ENCODE assay signal across 8 cellular contexts in genomic region chr22:31107206-31108118, GRCh38. TPM values are rescaled to one million over a fixed set of nuclear protein-coding genes. Genes with fewer than 3 reads are reported as not detected.
A peak's percentile ranks its signal among the peaks of the same experiment; 100 is the strongest.
DNase-seq lines count a peak whose midpoint lies in the region; ATAC-seq lines count a peak whose summit lies in the region.

Gene SELENOM, minus strand, starts transcription at chr22:31107568. Its CDS starts 63 bp downstream, at chr22:31107505.

- no peak within 1 kb of the TSS for H3K14ac ChIP-seq in neuronal stem cell (ENCODE audit: low read length)

- no peak within 1 kb of the TSS for H4K91ac ChIP-seq in neuronal stem cell (ENCODE audit: low read depth, low read length, poor library complexity)

- no peak within 1 kb of the TSS for H2BK120ac ChIP-seq in neuronal stem cell (ENCODE audit: low read depth, low read length)

- H2BK5ac ChIP-seq in neuronal stem cell (ENCODE audit: low read length) = peak within 1 kb of the TSS; percentile 69

- peak within 1 kb of the TSS; percentile 76 for H3K23ac ChIP-seq in neuronal stem cell (ENCODE audit: low read depth, low read length, poor library complexity)

- H3K4ac ChIP-seq in neuronal stem cell (ENCODE audit: low read length) = no peak within 1 kb of the TSS

- no peak within 1 kb of the TSS for H4K8ac ChIP-seq in neuronal stem cell (ENCODE audit: low read depth, low read length)

- H3K9me3 ChIP-seq in neuronal stem cell (replicated peaks in 1 of 2; ENCODE audit: control insufficient read depth in 2 of 2, insufficient read depth in 1 of 2, low read depth in 1 of 2, low read length in 2 of 2) (peaks cover 0 to under 1% of the 10 kb centered on the region in 2 donors), subcutaneous abdominal adipose tissue (ENCODE audit: control insufficient read depth in 5 of 5, low read length in 5 of 5) (no peaks in the 10 kb centered on the region)

- peak within 1 kb of the TSS; percentile 74 for H3K9ac ChIP-seq in neuronal stem cell (ENCODE audit: low read depth, low read length, poor library complexity)
- peak within 1 kb of the TSS; percentile 63 to 87 (median 79) for H3K9ac ChIP-seq in subcutaneous abdominal adipose tissue (ENCODE audit: low read length in 5 of 5)

- H3K27ac ChIP-seq in neuronal stem cell (replicated peaks; ENCODE audit: low read length) (peak within 1 kb of the TSS; percentile 45), subcutaneous abdominal adipose tissue (ENCODE audit: low read depth, low read length) (peak within 1 kb of the TSS; percentile 89)

- H3K4me3 ChIP-seq in neuronal stem cell (ENCODE audit: low read length in 2 of 2) = peak within 1 kb of the TSS; percentile 49 to 87
- peak within 1 kb of the TSS; percentile 69 to 82 (median 79) for H3K4me3 ChIP-seq in subcutaneous abdominal adipose tissue (ENCODE audit: low read depth in 1 of 5, low read length in 5 of 5)

- H3K4me1 ChIP-seq in neuronal stem cell (ENCODE audit: control insufficient read depth in 2 of 2, insufficient read depth in 1 of 2, low read depth in 1 of 2, low read length in 2 of 2) (peaks cover 0 to 7% of the 10 kb centered on the region in 2 donors), subcutaneous abdominal adipose tissue (ENCODE audit: control insufficient read depth in 5 of 5, insufficient read depth in 5 of 5, low read length in 5 of 5) (peaks cover 3 to 36% (median 29%) of the 10 kb centered on the region in 5 donors)

- H3K79me1 ChIP-seq in neuronal stem cell (ENCODE audit: low read depth, low read length) = no peaks in the 10 kb centered on the region

- H2AFZ ChIP-seq in neuronal stem cell (ENCODE audit: low read length) = peak within 1 kb of the TSS; percentile 98

- H3K36me3 ChIP-seq in neuronal stem cell (replicated peaks in 1 of 2; ENCODE audit: control insufficient read depth in 2 of 2, insufficient read depth in 2 of 2, low read length in 2 of 2) (peaks cover under 1 to 1% of the 10 kb centered on the region in 2 donors), subcutaneous abdominal adipose tissue (ENCODE audit: control insufficient read depth in 5 of 5, insufficient read depth in 5 of 5, low read length in 5 of 5) (peaks cover 0 to 25% (median 18%) of the 10 kb centered on the region in 5 donors)

- DNase-seq in DMS153 treated with DMSO at 0.1 percent for 48 hours (lab: John Stamatoyannopoulos, UW; ENCODE audit: unreplicated experiment) (peak; percentile 84), KG1 (lab: John Stamatoyannopoulos, UW) (peak; percentile 49), SIG-M5 treated with dmso at 0.1 percent for 504 hours (lab: John Stamatoyannopoulos, UW; ENCODE audit: unreplicated experiment) (peak; percentile 90), foreskin melanocyte (peak; percentile 92), neuronal stem cell (ENCODE audit: low spot score) (peak; percentile 92)
- peak; percentile 88 for DNase-seq in activated naive CD4-positive, alpha-beta T cell treated with Interleukin-2 at 50 U/mL for 16 hours

- no peak within 1 kb of the TSS for H2BK12ac ChIP-seq in neuronal stem cell (ENCODE audit: low read length)

- ATAC-seq in GM21619 (IDR thresholded peaks at IDR 0.05; ENCODE audit: unreplicated experiment) = peak; percentile 83

- peak within 1 kb of the TSS; percentile 98 for H3K18ac ChIP-seq in neuronal stem cell (ENCODE audit: low read length)

- peak within 1 kb of the TSS; percentile 88 for H2AK5ac ChIP-seq in neuronal stem cell (ENCODE audit: low read depth, low read length)

- H2BK15ac ChIP-seq in neuronal stem cell (ENCODE audit: low read length) = peak within 1 kb of the TSS; percentile 69

- H3K27me3 ChIP-seq in neuronal stem cell (ENCODE audit: control insufficient read depth in 3 of 3, insufficient read depth in 3 of 3, low read depth in 1 of 3, low read length in 3 of 3) (peaks cover 0 to 23% (median 0%) of the 10 kb centered on the region in 3 experiments), subcutaneous abdominal adipose tissue (ENCODE audit: control insufficient read depth in 5 of 5, insufficient read depth in 4 of 5, low read length in 5 of 5) (no peaks in the 10 kb centered on the region)

- no CpG with 5 or more reads among the region's 70 CpGs for WGBS in neuronal stem cell (ENCODE audit: extremely low coverage in 2 of 2, insufficient read length in 2 of 2, insufficient replicate concordance in 1 of 2), 2 donors

- H3K4me2 ChIP-seq in neuronal stem cell (ENCODE audit: insufficient read depth, low read length, poor library complexity, severe bottlenecking) = peak within 1 kb of the TSS; percentile 90

RNA-seq across cellular contexts. Expression of gene SELENOM, which starts in this region (rescaled TPM):
- polyA plus RNA-seq in neuronal stem cell (2013, experiment 1 of 2) = 44.6 TPM
- 40.6 TPM for polyA plus RNA-seq in neuronal stem cell (2013, experiment 2 of 2)

Comparison
In these comparisons a context has a peak if more than half of its experiments do, and no peak if none do; other contexts are left out.
1. Peak in every context shown above with its lines: DNase-seq, ATAC-seq, H3K4me3 ChIP-seq and H3K27ac ChIP-seq.